ENCODE assay signal across 19 cellular contexts in the genomic region with DNA sequence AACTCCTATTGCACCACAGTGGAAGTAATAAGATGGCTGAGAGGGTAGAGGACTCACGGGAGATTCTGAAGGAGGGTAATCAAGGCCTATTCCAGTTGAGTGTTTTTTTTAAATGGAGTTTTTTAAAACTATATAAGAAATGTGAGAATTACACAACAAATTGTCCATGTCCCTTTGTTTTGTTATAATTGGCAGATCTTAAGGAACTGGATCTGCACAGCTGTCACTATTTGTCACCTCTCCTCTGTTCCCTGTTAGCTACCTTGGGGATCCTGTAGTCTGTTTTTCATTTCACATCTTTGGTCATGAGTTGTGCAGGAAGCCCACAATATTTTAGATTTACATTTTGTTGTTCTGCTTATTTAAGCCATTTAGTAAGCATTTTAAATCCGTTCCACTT.
DNase-seq lines count a peak whose midpoint lies in the region; ATAC-seq and TF ChIP-seq lines count a peak whose summit lies in the region.
"Had no signal": no experiment of that assay in that cellular context is flagged by ENCODE, and none has a peak within 500 bp of the region (broad histone marks: within the 10 kb centered on the region; RNA-seq: fewer than 3 reads in every experiment).

No MANE protein-coding gene starts in this region.

- dilution Hi-C loops in IMR-90 (cut with HindIII; ENCODE audit: low sequenced_read_pairs, unreplicated experiment) = no loop called here

- ATAC-seq in IMR-90 (ENCODE audit: low read depth) = no peak
- no peak for ATAC-seq in HG03108 (IDR thresholded peaks at IDR 0.05; ENCODE audit: unreplicated experiment)
- ATAC-seq: CD8-positive, alpha-beta T cell; GM12878 had no signal

- H3K27me3 ChIP-seq in IMR-90 (ENCODE audit: control insufficient read depth, insufficient read depth, low read length) (no peaks in the 10 kb centered on the region), SJCRH30 (no peaks in the 10 kb centered on the region)
- H3K27me3 ChIP-seq: BLaER1 had no signal

- TF ChIP-seq RAD21 in IMR-90 (IDR thresholded peaks at IDR 0.05; ENCODE audit: low read length) = no peak

- H3K9me1 ChIP-seq in IMR-90 (ENCODE audit: insufficient read depth, low read length) = peaks cover 5% of the 10 kb centered on the region

- POLR2A ChIA-PET in IMR-90 (lab: Charles Lee; ENCODE audit: unreplicated experiment) = no interaction called here

- BruUV-seq in IMR-90 (replicated peaks; lab: Mats Ljungman, UMichigan) = no TSS peak

- H3K56ac ChIP-seq in IMR-90 (ENCODE audit: extremely low read depth, insufficient read depth, low read length) = no peak overlapping the region

- no peak overlapping the region for H4K5ac ChIP-seq in IMR-90 (ENCODE audit: low read depth, low read length)

- H3K36me3 ChIP-seq in IMR-90 (ENCODE audit: control insufficient read depth, insufficient read depth, low read length) = peaks cover 3% of the 10 kb centered on the region; the same call in 1 of the 2 replicates
- no peaks in the 10 kb centered on the region for H3K36me3 ChIP-seq in SJCRH30
- H3K36me3 ChIP-seq: BLaER1 had no signal

- peaks cover 10 to 25% of the 10 kb centered on the region in 2 experiments for H3K79me1 ChIP-seq in IMR-90 (ENCODE audit: low read depth in 1 of 2, low read length in 2 of 2)

- CTCF ChIA-PET in IMR-90 (lab: Yijun Ruan, JAX) = interaction anchor here (0.6 to 1.1 kb wide), 2 partner anchors 29 to 306 kb away, joined by 3 to 4 read pairs; no protein-coding TSS in a partner anchor

- H2BK15ac ChIP-seq in IMR-90 (ENCODE audit: low read depth, low read length) = no peak overlapping the region

- DNase-seq in IMR-90 (no peak), SJCRH30 (peak; percentile 12 to 52), myocyte (ENCODE audit: low read depth) (peak; percentile 44), HuH-7.5 (ENCODE audit: low spot score) (no peak)
- DNase-seq in effector CD4-positive, alpha-beta T cell = no peak
- DNase-seq: CD4-positive, CD25-positive, alpha-beta regulatory T cell; CD8-positive, alpha-beta T cell; DMS 273 treated with DMSO at 0.1 percent for 48 hours; DMS79; EL; GDM1; GM23248; H7; HCEC 1CT had no signal

- WGBS in IMR-90 (ENCODE audit: extremely low coverage in 2 of 2, insufficient read length in 1 of 2), 2 experiments = no CpG with 5 or more reads among the region's 2 CpGs

- H3K14ac ChIP-seq in IMR-90 (replicated peaks; ENCODE audit: low read depth, low read length) = peak overlapping the region; percentile 73; the same call in 1 of the 2 replicates

- H2BK120ac ChIP-seq in IMR-90 (ENCODE audit: low read depth, low read length) = no peak overlapping the region

- peaks cover 5% of the 10 kb centered on the region; the same call in 1 of the 2 replicates for H4K20me1 ChIP-seq in IMR-90 (ENCODE audit: insufficient read depth, low read length)
- H4K20me1 ChIP-seq: BLaER1 had no signal

- no peak overlapping the region for H2AK5ac ChIP-seq in IMR-90 (ENCODE audit: low read depth, low read length)

- no peak overlapping the region for H3K4ac ChIP-seq in IMR-90 (ENCODE audit: low read depth, low read length)

- H3K23ac ChIP-seq in IMR-90 (ENCODE audit: low read depth, low read length) = no peak overlapping the region

- H2AK9ac ChIP-seq in IMR-90 (replicated peaks; ENCODE audit: low read depth, low read length, poor library complexity) = no peak overlapping the region

- H3K18ac ChIP-seq in IMR-90 (ENCODE audit: low read depth, low read length) = peak overlapping the region; percentile 66; the same call in 1 of the 2 replicates

- in situ Hi-C loops in IMR-90 (cut with MboI; ENCODE audit: low sequenced_read_pairs) = no loop called here

- H3K9me3 ChIP-seq in IMR-90 (ENCODE audit: control insufficient read depth, insufficient read depth, low read length) (no peaks in the 10 kb centered on the region), SJCRH30 (replicated peaks) (0 out of 2 replicates have a peak, but pooled peaks cover 2% of the 10 kb centered on the region)
- H3K9me3 ChIP-seq: BLaER1 had no signal

- H3K4me3 ChIP-seq in IMR-90 (ENCODE audit: insufficient read depth, low read depth, low read length) (no peak overlapping the region), SJCRH30 (no peak overlapping the region)
- H3K4me3 ChIP-seq: BLaER1, GM12878, GM23248 had no signal

- no peak for TF ChIP-seq CTCF in IMR-90 (conservative IDR thresholded peaks at IDR 0.05; ENCODE audit: low read depth, low read length)

- no peak overlapping the region for H3K4me2 ChIP-seq in IMR-90 (ENCODE audit: low read depth, low read length)
- H3K4me2 ChIP-seq: BLaER1 had no signal

- H3K4me1 ChIP-seq in IMR-90 (ENCODE audit: control insufficient read depth, insufficient read depth, low read length) (peaks cover 22% of the 10 kb centered on the region), SJCRH30 (peaks cover 49% of the 10 kb centered on the region)
- H3K4me1 ChIP-seq: BLaER1 had no signal

- H4K8ac ChIP-seq in IMR-90 (ENCODE audit: low read depth in 2 of 2, low read length in 2 of 2) = no peak overlapping the region

- no peak overlapping the region for H3K27ac ChIP-seq in IMR-90 (ENCODE audit: insufficient read depth, low read length)
- peak overlapping the region; percentile 9; the same call in 1 of the 2 replicates for H3K27ac ChIP-seq in SJCRH30
- H3K27ac ChIP-seq: 22Rv1, BLaER1, C4-2B, GM23248 had no signal

- H2BK20ac ChIP-seq in IMR-90 (ENCODE audit: low read depth, low read length) = no peak overlapping the region

- TF ChIP-seq POLR2A in IMR-90 (IDR thresholded peaks at IDR 0.05; ENCODE audit: low read depth, low read length) = no peak

- H4K91ac ChIP-seq in IMR-90 (ENCODE audit: insufficient read depth, low read depth, low read length) = no peak overlapping the region

- no peak overlapping the region for H2BK5ac ChIP-seq in IMR-90 (ENCODE audit: low read depth, low read length, poor library complexity, severe bottlenecking)

- no peak overlapping the region for H3K9ac ChIP-seq in IMR-90 (ENCODE audit: low read depth, low read length)
- H3K9ac ChIP-seq: BLaER1, GM23248 had no signal

- H2AFZ ChIP-seq in IMR-90 (replicated peaks; ENCODE audit: low read length, poor library complexity) = no peak overlapping the region
- H2AFZ ChIP-seq: GM23248 had no signal

- intact Hi-C loops in IMR-90 (cut with micrococcal nuclease) = no loop called here

TF ChIP-seq in IMR-90, 13 proteins besides CTCF, POLR2A, EP300 and RAD21:
- no peak for TF ChIP-seq SMC3 (IDR thresholded peaks at IDR 0.05; ENCODE audit: low read depth, low read length)
- TF ChIP-seq CHD1 (IDR thresholded peaks at IDR 0.05; ENCODE audit: low read depth, low read length) = no peak
- TF ChIP-seq MAZ (IDR thresholded peaks at IDR 0.05; ENCODE audit: borderline replicate concordance, low read depth, low read length) = no peak
- TF ChIP-seq, protein P1, sequence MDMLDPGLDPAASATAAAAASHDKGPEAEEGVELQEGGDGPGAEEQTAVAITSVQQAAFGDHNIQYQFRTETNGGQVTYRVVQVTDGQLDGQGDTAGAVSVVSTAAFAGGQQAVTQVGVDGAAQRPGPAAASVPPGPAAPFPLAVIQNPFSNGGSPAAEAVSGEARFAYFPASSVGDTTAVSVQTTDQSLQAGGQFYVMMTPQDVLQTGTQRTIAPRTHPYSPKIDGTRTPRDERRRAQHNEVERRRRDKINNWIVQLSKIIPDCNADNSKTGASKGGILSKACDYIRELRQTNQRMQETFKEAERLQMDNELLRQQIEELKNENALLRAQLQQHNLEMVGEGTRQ (IDR thresholded peaks at IDR 0.05; ENCODE audit: low read depth, low read length) = no peak
- no peak for TF ChIP-seq CEBPB (IDR thresholded peaks at IDR 0.05; ENCODE audit: low read depth, low read length)
- no peak for TF ChIP-seq RFX5 (IDR thresholded peaks at IDR 0.05; ENCODE audit: low read depth, low read length)
TF ChIP-seq in IMR-90: peak in this region for 0.

Comparison
In these comparisons a context has a peak if more than half of its experiments do, and no peak if none do; other contexts are left out.
1. DNase-seq: peak in SJCRH30 (2 of 2) and myocyte (single experiment); none in IMR-90 (single experiment), effector CD4-positive, alpha-beta T cell (single experiment) and HuH-7.5 (single experiment).